18 cellular contexts compared by ENCODE assay signal in the genomic region with DNA sequence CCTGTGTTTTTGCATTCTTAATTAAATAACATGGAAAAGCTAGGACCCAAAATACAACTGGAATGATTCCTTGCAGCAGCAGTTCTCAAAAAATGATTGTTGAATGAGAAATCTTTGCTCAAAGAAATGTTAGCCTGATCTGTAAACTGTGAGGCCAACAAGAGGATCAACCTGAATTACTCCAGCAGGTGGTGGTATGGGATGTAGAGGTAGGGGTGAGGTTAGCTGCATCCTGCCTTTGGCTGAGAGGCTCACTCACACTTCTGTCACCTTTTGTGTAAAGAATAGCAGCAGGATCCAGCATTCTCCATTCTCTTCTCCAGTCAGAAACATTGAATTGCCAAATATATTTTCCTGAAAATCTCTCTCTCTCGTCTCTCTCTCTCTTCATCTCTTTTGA. TPM values are rescaled to one million over a fixed set of nuclear protein-coding genes. Genes with fewer than 3 reads are reported as not detected.
DNase-seq lines count a peak whose midpoint lies in the region; ATAC-seq, FAIRE-seq and TF ChIP-seq lines count a peak whose summit lies in the region.
"Had no signal": no experiment of that assay in that cellular context is flagged by ENCODE, and none has a peak within 500 bp of the region (broad histone marks: within the 10 kb centered on the region; RNA-seq: fewer than 3 reads in every experiment).

No MANE protein-coding gene starts in this region.

- intact Hi-C loops in K562 (cut with micrococcal nuclease) (no loop called here), sciatic nerve (cut with DNase I) (no loop called here)

- peak in 1 of 2 experiments; percentile 31; a peak in 1 of 4 replicates for TF ChIP-seq RAD21 in K562 (CRISPR knock-in tag; conservative IDR thresholded peaks at IDR 0.05 in 1 of 2, IDR thresholded peaks at IDR 0.05 in 1 of 2)

- no peak for DNase-seq in stimulated activated naive CD8-positive, alpha-beta T cell treated with anti-CD3 and anti-CD28 coated beads, Interleukin-15, amount 100 ng/mL, for 72 hours
- DNase-seq in stimulated activated naive CD8-positive, alpha-beta T cell treated with anti-CD3 and anti-CD28 coated beads, Interleukin-15, Interleukin-2, amounts not matched to agents 100 U/mL and 50 U/mL, for 24 hours, result no peak
- DNase-seq in MM.1S, result no peak
- DNase-seq in K562 (ENCODE audit: extremely low read depth in 1 of 4, low spot score in 3 of 4), result peak in 1 of 4 experiments; percentile 13
- no peak for DNase-seq in sciatic nerve (ENCODE audit: low spot score)
- no peak for DNase-seq in stimulated activated naive CD4-positive, alpha-beta T cell treated with Interleukin-2 at 50 U/mL for 16 hours (lab: John Stamatoyannopoulos, UW)
- DNase-seq in GM03348 (ENCODE audit: low spot score), result no peak
- DNase-seq: Calu3, DMS79 treated with DMSO at 0.1 percent for 48 hours, NCI-H1092 treated with DMSO at 0.1 percent for 48 hours, NCI-H1694 treated with DMSO at 0.1 percent for 48 hours, NCI-H446, NCI-H774, RPMI8226 had no signal

- H3K27me3 Mint-ChIP-seq in stimulated activated naive CD8-positive, alpha-beta T cell treated with anti-CD3 and anti-CD28 coated beads, Interleukin-15, amount 100 ng/mL, for 72 hours, result peaks cover 18% of the 10 kb centered on the region

- in situ Hi-C loops in K562 (cut with MboI), result no loop called here

- H4K20me1 ChIP-seq in MM.1S (ENCODE audit: insufficient read depth, low read length), result no peaks in the 10 kb centered on the region
- H4K20me1 ChIP-seq in K562 (replicated peaks; ENCODE audit: control insufficient read depth, insufficient read depth, low read length), result no peaks in the 10 kb centered on the region

- no peaks in the 10 kb centered on the region for H3K27me3 ChIP-seq in MM.1S (replicated peaks; ENCODE audit: insufficient read depth, low read length)
- no peaks in the 10 kb centered on the region for H3K27me3 ChIP-seq in K562 (ENCODE audit: control insufficient read depth in 2 of 2, insufficient read depth in 2 of 2, low read length in 2 of 2)

- WGBS in K562 (ENCODE audit: insufficient coverage, low coverage, missing lambda C conversion rate), result 0% methylated on average over 1 of the region's 1 CpG

- no peaks in the 10 kb centered on the region for H3K79me2 ChIP-seq in MM.1S (ENCODE audit: low read length)
- no peaks in the 10 kb centered on the region for H3K79me2 ChIP-seq in K562 (ENCODE audit: control insufficient read depth, insufficient read depth, low read length)

- H2AFZ ChIP-seq in MM.1S (ENCODE audit: low read length) (no peak overlapping the region), K562 (ENCODE audit: low read depth, low read length) (no peak overlapping the region)

- H3K9me1 ChIP-seq in K562 (ENCODE audit: control insufficient read depth, insufficient read depth, low read length), result no peaks in the 10 kb centered on the region

- H3K4me3 Mint-ChIP-seq in stimulated activated naive CD8-positive, alpha-beta T cell treated with anti-CD3 and anti-CD28 coated beads, Interleukin-15, amount 100 ng/mL, for 72 hours, result no peak overlapping the region
- H3K4me3 Mint-ChIP-seq: CD4-positive, CD25-positive, alpha-beta regulatory T cell had no signal

- TF ChIP-seq POLR2A in K562 (conservative IDR thresholded peaks at IDR 0.05), result no peak

- TF ChIP-seq CTCF in MM.1S (IDR thresholded peaks at IDR 0.05; ENCODE audit: low read length) (peak; percentile 17; the same call in 1 of the 2 replicates), K562 (IDR thresholded peaks at IDR 0.05 in 2 of 3, conservative IDR thresholded peaks at IDR 0.05 in 1 of 3; ENCODE audit: insufficient read depth in 2 of 3, low read depth in 1 of 3, low read length in 3 of 3) (peak in 2 of 3 experiments; percentile 6 to 33; a peak in 2 of 6 replicates)

- no peaks in the 10 kb centered on the region for H3K9me3 Mint-ChIP-seq in stimulated activated naive CD8-positive, alpha-beta T cell treated with anti-CD3 and anti-CD28 coated beads, Interleukin-15, amount 100 ng/mL, for 72 hours

- H3K4me2 ChIP-seq in MM.1S (ENCODE audit: low read depth, low read length) (no peak overlapping the region), K562 (ENCODE audit: insufficient read depth, low read length) (no peak overlapping the region)

- H3K9me2 ChIP-seq in MM.1S (replicated peaks; ENCODE audit: insufficient read depth, low read length), result no peaks in the 10 kb centered on the region

- BruUV-seq in K562 (replicated peaks; lab: Mats Ljungman, UMichigan), result no TSS peak

- H3K9me3 ChIP-seq in MM.1S (replicated peaks; ENCODE audit: insufficient read depth, low read length) (no peaks in the 10 kb centered on the region), K562 (replicated peaks; ENCODE audit: control insufficient read depth, insufficient read depth, low read depth, low read length) (no peaks in the 10 kb centered on the region)

- no peak overlapping the region for H3K27ac ChIP-seq in MM.1S (ENCODE audit: low read length)
- no peak overlapping the region for H3K27ac ChIP-seq in K562 (ENCODE audit: extremely low read depth, low read depth, low read length)

- no peak for FAIRE-seq in K562 (lab: Jason Lieb, UNC)
- FAIRE-seq: G401.6, HTR-8/SVneo had no signal

- peaks cover 25% of the 10 kb centered on the region for H3F3A ChIP-seq in MM.1S (ENCODE audit: insufficient read depth, low read length)

- H3K9ac ChIP-seq in MM.1S (ENCODE audit: low read length) (no peak overlapping the region), K562 (ENCODE audit: insufficient read depth in 1 of 2, low read depth in 2 of 2, low read length in 2 of 2) (no peak overlapping the region)

- CTCF ChIA-PET in K562 (lab: Yijun Ruan, JAX; ENCODE audit: low intra/inter-chr PET ratio), result no interaction called here

- H3K4me3 ChIP-seq in MM.1S (ENCODE audit: low read length), result no peak overlapping the region
- no peak overlapping the region for H3K4me3 ChIP-seq in K562

- no peak for TF ChIP-seq EP300 in K562 (IDR thresholded peaks at IDR 0.05; ENCODE audit: low read length)

- no peaks in the 10 kb centered on the region for H3K36me3 ChIP-seq in MM.1S (replicated peaks; ENCODE audit: insufficient read depth, low read length)
- no peaks in the 10 kb centered on the region for H3K36me3 ChIP-seq in K562 (ENCODE audit: control insufficient read depth, insufficient read depth, low read length)

- H3K4me1 Mint-ChIP-seq in stimulated activated naive CD8-positive, alpha-beta T cell treated with anti-CD3 and anti-CD28 coated beads, Interleukin-15, amount 100 ng/mL, for 72 hours, result no peaks in the 10 kb centered on the region
- H3K4me1 Mint-ChIP-seq: CD4-positive, CD25-positive, alpha-beta regulatory T cell had no signal

- H3K4me1 ChIP-seq in MM.1S (ENCODE audit: low read length) (peaks cover 22% of the 10 kb centered on the region), K562 (replicated peaks in 1 of 2; ENCODE audit: control insufficient read depth in 2 of 2, insufficient read depth in 2 of 2, low read length in 2 of 2) (no peaks in the 10 kb centered on the region; a peak in 1 of 5 replicates)

- H3K27ac Mint-ChIP-seq in stimulated activated naive CD8-positive, alpha-beta T cell treated with anti-CD3 and anti-CD28 coated beads, Interleukin-15, amount 100 ng/mL, for 72 hours, result peak overlapping the region in 1 of 2 donors; percentile 42
- H3K27ac Mint-ChIP-seq: CD4-positive, CD25-positive, alpha-beta regulatory T cell had no signal

- POLR2A ChIA-PET in K562 (lab: Yijun Ruan, JAX), result interaction anchor here (0.6 to 1.6 kb wide), 2 partner anchors 12 to 248 kb away, joined by 3 read pairs; no protein-coding TSS in a partner anchor

- peak; percentile 46 for ATAC-seq in stimulated activated naive CD8-positive, alpha-beta T cell treated with anti-CD3 and anti-CD28 coated beads, Interleukin-15, amount 100 ng/mL, for 72 hours
- ATAC-seq in stimulated activated naive CD8-positive, alpha-beta T cell treated with anti-CD3 and anti-CD28 coated beads, Interleukin-15, Interleukin-2, amounts not matched to agents 100 U/mL and 50 U/mL, for 24 hours, result no peak
- ATAC-seq in K562 (peak; percentile 73), sciatic nerve (no peak), GM21619 (IDR thresholded peaks at IDR 0.05; ENCODE audit: unreplicated experiment) (no peak)

TF ChIP-seq in K562, 482 proteins besides CTCF, POLR2A, EP300 and RAD21 (continues in another document):
- TF ChIP-seq POLR3G (IDR thresholded peaks at IDR 0.05; ENCODE audit: extremely low read depth, insufficient read length, insufficient replicate concordance), result no peak
- TF ChIP-seq, protein P1, sequence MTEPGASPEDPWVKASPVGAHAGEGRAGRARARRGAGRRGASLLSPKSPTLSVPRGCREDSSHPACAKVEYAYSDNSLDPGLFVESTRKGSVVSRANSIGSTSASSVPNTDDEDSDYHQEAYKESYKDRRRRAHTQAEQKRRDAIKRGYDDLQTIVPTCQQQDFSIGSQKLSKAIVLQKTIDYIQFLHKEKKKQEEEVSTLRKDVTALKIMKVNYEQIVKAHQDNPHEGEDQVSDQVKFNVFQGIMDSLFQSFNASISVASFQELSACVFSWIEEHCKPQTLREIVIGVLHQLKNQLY (CRISPR knock-in tag; conservative IDR thresholded peaks at IDR 0.05), result no peak
- no peak for TF ChIP-seq ATF7 (IDR thresholded peaks at IDR 0.05)
- no peak for TF ChIP-seq ARHGAP35 (IDR thresholded peaks at IDR 0.05; ENCODE audit: partially characterized antibody)
- TF ChIP-seq ZNF696 (CRISPR knock-in tag; conservative IDR thresholded peaks at IDR 0.05), result no peak
- TF ChIP-seq PTTG1 (tag; IDR thresholded peaks at IDR 0.05; ENCODE audit: low read depth), result no peak
- TF ChIP-seq SMC3 (conservative IDR thresholded peaks at IDR 0.05; ENCODE audit: insufficient read depth, low read depth, low read length), result no peak
- TF ChIP-seq CAMTA2 (CRISPR knock-in tag; conservative IDR thresholded peaks at IDR 0.05), result no peak
- TF ChIP-seq NR1H2 (CRISPR knock-in tag; IDR thresholded peaks at IDR 0.05), result no peak

RNA-seq across cellular contexts. Expression of a gene that starts 26.5 kb away (rescaled TPM):
- total RNA-seq in K562 (2011; cell fraction: chromatin; rRNA removed; ENCODE audit: low replicate concordance), result 8.0 and 44.2 TPM in 2 replicates
- total RNA-seq in K562 (2011; cell fraction: nucleolus; rRNA removed), result 4.5 and 7.1 TPM in 2 replicates
- 24.4 and 41.8 TPM in 2 replicates for total RNA-seq in K562 (2011; cell fraction: nucleoplasm; rRNA removed)
- total RNA-seq in K562 (2014; rRNA removed) (5.5 and 10.9 TPM in 2 replicates), K562 (2014; rRNA removed; fragmentation: Illumina TruSeq; extraction: Trizol) (9.4 and 10.0 TPM in 2 replicates), K562 (2015; rRNA removed; fragmentation: Illumina TruSeq; extraction: Trizol) (7.6 and 8.3 TPM in 2 replicates), K562 (2021) (26.2 and 29.4 TPM in 2 replicates), sciatic nerve (24.4 TPM)
- polyA plus RNA-seq in K562 (2011; rRNA removed) (35.7 and 42.0 TPM in 2 replicates), K562 (2014; fragmentation: Illumina TruSeq; extraction: Trizol) (29.5 and 34.0 TPM in 2 replicates), K562 (2014; fragmentation: Nextera tagmentation; extraction: Ambion mirVana) (1 to 10 TPM; 3.1 to 3.7 TPM), K562 (2014; rRNA removed) (20.6 and 21.4 TPM in 2 replicates)
- 2.1 and 5.4 TPM in 2 replicates for polyA plus RNA-seq in K562 (2011; cell fraction: cytosol; rRNA removed)
- polyA plus RNA-seq in K562 (2011; cell fraction: nucleus; rRNA removed), result 1.8 and 2.7 TPM in 2 replicates
- 30.5 and 33.9 TPM in 2 replicates for polyA plus RNA-seq in K562 (2012)
- 18.5 and 21.2 TPM in 2 replicates for polyA minus RNA-seq in K562 (2011; rRNA and poly(A)+ RNA removed)
- polyA minus RNA-seq in K562 (2011; cell fraction: cytosol; rRNA and poly(A)+ RNA removed), result 7.5 and 8.0 TPM in 2 replicates
- 13.1 and 21.1 TPM in 2 replicates for polyA minus RNA-seq in K562 (2011; cell fraction: nucleus; rRNA and poly(A)+ RNA removed)

Comparison
In these comparisons a context has a peak if more than half of its experiments do, and no peak if none do; other contexts are left out.
1. ATAC-seq: peak in stimulated activated naive CD8-positive, alpha-beta T cell treated with anti-CD3 and anti-CD28 coated beads, Interleukin-15, amount 100 ng/mL, for 72 hours (single experiment) and K562 (single experiment); none in stimulated activated naive CD8-positive, alpha-beta T cell treated with anti-CD3 and anti-CD28 coated beads, Interleukin-15, Interleukin-2, amounts not matched to agents 100 U/mL and 50 U/mL, for 24 hours (single experiment), sciatic nerve (single experiment) and GM21619 (single experiment).